Comparison of ENCODE assay signal across 1 cellular context in the genomic region with DNA sequence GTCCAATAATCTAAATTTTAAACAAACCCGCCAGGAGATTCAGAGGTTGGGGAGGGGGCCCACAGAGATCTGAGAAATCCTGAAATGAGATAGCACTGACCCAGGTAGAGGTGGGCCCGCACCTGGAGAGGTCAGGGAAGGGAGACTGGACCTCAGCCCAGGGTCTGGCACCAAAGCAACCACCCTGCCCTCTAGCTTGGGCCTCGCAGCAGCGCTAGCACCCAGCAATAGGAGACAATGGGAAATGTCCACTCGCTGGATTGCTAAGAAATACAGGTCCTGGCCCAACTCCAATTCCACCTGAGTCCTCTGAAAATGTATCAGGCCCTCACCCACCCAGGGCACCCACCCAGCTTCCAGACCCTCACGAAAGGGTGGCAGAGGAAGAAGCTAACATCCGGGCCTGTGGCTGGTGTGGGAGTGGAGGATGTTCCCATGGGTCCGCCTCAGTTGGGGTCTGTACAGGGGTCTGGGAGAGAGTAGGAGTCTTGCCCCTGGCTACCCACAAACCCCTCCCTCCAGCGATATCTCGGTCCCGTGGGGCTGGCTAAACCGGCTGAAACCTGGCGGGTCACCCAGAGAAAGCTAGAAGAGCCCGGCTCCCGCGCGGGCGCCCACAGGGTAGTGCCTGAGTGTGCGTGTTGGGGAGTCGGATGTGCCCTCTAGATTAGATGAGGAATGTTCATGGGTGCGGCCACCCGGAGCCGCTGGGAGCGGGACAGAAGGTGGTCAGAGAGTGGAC.
A peak's percentile ranks its signal among the peaks of the same experiment; 100 is the strongest.
TF ChIP-seq lines count a peak whose summit lies in the region.

No MANE protein-coding gene starts in this region.

TF ChIP-seq in HepG2, 621 proteins besides CTCF, POLR2A, EP300 and RAD21 (continued from another document and continues in another):
- TF ChIP-seq ZNF782 (CRISPR knock-in tag; IDR thresholded peaks at IDR 0.05; ENCODE audit: borderline replicate concordance): no peak
- TF ChIP-seq, protein P1, sequence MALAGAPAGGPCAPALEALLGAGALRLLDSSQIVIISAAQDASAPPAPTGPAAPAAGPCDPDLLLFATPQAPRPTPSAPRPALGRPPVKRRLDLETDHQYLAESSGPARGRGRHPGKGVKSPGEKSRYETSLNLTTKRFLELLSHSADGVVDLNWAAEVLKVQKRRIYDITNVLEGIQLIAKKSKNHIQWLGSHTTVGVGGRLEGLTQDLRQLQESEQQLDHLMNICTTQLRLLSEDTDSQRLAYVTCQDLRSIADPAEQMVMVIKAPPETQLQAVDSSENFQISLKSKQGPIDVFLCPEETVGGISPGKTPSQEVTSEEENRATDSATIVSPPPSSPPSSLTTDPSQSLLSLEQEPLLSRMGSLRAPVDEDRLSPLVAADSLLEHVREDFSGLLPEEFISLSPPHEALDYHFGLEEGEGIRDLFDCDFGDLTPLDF (CRISPR knock-in tag; IDR thresholded peaks at IDR 0.05): no peak
- TF ChIP-seq ZNF75D (CRISPR knock-in tag; IDR thresholded peaks at IDR 0.05; ENCODE audit: borderline replicate concordance): peak; percentile 79; the same call in 1 of the 2 replicates
- TF ChIP-seq ZNF563 (CRISPR knock-in tag; IDR thresholded peaks at IDR 0.05): no peak
- TF ChIP-seq DMAP1 (CRISPR knock-in tag; IDR thresholded peaks at IDR 0.05): no peak
- TF ChIP-seq ZNF761 (CRISPR knock-in tag; conservative IDR thresholded peaks at IDR 0.05): no peak
- TF ChIP-seq, protein P2, sequence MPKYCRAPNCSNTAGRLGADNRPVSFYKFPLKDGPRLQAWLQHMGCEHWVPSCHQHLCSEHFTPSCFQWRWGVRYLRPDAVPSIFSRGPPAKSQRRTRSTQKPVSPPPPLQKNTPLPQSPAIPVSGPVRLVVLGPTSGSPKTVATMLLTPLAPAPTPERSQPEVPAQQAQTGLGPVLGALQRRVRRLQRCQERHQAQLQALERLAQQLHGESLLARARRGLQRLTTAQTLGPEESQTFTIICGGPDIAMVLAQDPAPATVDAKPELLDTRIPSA (CRISPR knock-in tag; IDR thresholded peaks at IDR 0.05; ENCODE audit: borderline replicate concordance): no peak
- TF ChIP-seq, protein P3, sequence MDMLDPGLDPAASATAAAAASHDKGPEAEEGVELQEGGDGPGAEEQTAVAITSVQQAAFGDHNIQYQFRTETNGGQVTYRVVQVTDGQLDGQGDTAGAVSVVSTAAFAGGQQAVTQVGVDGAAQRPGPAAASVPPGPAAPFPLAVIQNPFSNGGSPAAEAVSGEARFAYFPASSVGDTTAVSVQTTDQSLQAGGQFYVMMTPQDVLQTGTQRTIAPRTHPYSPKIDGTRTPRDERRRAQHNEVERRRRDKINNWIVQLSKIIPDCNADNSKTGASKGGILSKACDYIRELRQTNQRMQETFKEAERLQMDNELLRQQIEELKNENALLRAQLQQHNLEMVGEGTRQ (IDR thresholded peaks at IDR 0.05; ENCODE audit: low read depth, low read length): no peak
- TF ChIP-seq, protein P3 (CRISPR knock-in tag; IDR thresholded peaks at IDR 0.05; ENCODE audit: borderline replicate concordance): no peak
- no peak for TF ChIP-seq ZNF589 (CRISPR knock-in tag; conservative IDR thresholded peaks at IDR 0.05)
- TF ChIP-seq YY1 (IDR thresholded peaks at IDR 0.05; ENCODE audit: insufficient read depth, insufficient replicate concordance, low read depth, low read length): no peak
- TF ChIP-seq GTF3A (CRISPR knock-in tag; conservative IDR thresholded peaks at IDR 0.05): no peak
- no peak for TF ChIP-seq FOSL2 (CRISPR knock-in tag; IDR thresholded peaks at IDR 0.05)
- TF ChIP-seq NR2F2 (IDR thresholded peaks at IDR 0.05; ENCODE audit: borderline replicate concordance, low read depth): peak; percentile 24; the same call in 1 of the 2 replicates
- TF ChIP-seq, protein P4, sequence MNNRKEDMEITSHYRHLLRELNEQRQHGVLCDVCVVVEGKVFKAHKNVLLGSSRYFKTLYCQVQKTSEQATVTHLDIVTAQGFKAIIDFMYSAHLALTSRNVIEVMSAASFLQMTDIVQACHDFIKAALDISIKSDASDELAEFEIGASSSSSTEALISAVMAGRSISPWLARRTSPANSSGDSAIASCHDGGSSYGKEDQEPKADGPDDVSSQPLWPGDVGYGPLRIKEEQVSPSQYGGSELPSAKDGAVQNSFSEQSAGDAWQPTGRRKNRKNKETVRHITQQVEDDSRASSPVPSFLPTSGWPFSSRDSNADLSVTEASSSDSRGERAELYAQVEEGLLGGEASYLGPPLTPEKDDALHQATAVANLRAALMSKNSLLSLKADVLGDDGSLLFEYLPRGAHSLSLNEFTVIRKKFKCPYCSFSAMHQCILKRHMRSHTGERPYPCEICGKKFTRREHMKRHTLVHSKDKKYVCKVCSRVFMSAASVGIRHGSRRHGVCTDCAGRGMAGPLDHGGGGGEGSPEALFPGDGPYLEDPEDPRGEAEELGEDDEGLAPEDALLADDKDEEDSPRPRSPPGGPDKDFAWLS (CRISPR knock-in tag; IDR thresholded peaks at IDR 0.05; ENCODE audit: borderline replicate concordance): no peak
- TF ChIP-seq ZNF20 (CRISPR knock-in tag; IDR thresholded peaks at IDR 0.05): no peak; the same call in 1 of the 2 replicates
- TF ChIP-seq POLR2AphosphoS5 (IDR thresholded peaks at IDR 0.05; ENCODE audit: low read depth, low read length): no peak
- no peak for TF ChIP-seq NCOA5 (CRISPR knock-in tag; IDR thresholded peaks at IDR 0.05)
- TF ChIP-seq, protein P5, sequence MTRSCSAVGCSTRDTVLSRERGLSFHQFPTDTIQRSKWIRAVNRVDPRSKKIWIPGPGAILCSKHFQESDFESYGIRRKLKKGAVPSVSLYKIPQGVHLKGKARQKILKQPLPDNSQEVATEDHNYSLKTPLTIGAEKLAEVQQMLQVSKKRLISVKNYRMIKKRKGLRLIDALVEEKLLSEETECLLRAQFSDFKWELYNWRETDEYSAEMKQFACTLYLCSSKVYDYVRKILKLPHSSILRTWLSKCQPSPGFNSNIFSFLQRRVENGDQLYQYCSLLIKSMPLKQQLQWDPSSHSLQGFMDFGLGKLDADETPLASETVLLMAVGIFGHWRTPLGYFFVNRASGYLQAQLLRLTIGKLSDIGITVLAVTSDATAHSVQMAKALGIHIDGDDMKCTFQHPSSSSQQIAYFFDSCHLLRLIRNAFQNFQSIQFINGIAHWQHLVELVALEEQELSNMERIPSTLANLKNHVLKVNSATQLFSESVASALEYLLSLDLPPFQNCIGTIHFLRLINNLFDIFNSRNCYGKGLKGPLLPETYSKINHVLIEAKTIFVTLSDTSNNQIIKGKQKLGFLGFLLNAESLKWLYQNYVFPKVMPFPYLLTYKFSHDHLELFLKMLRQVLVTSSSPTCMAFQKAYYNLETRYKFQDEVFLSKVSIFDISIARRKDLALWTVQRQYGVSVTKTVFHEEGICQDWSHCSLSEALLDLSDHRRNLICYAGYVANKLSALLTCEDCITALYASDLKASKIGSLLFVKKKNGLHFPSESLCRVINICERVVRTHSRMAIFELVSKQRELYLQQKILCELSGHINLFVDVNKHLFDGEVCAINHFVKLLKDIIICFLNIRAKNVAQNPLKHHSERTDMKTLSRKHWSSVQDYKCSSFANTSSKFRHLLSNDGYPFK (CRISPR knock-in tag; IDR thresholded peaks at IDR 0.05; ENCODE audit: borderline replicate concordance): no peak; the same call in 1 of the 2 replicates
- TF ChIP-seq ZFX (CRISPR knock-in tag; IDR thresholded peaks at IDR 0.05; ENCODE audit: low read depth): peak; percentile 54
- TF ChIP-seq RBM22 (optimal IDR thresholded peaks at IDR 0.05; ENCODE audit: low read length): peak; percentile 33
- TF ChIP-seq SALL1 (CRISPR knock-in tag; IDR thresholded peaks at IDR 0.05): no peak
- TF ChIP-seq ZSCAN9 (CRISPR knock-in tag; IDR thresholded peaks at IDR 0.05; ENCODE audit: borderline replicate concordance): no peak
- no peak for TF ChIP-seq POLR2AphosphoS2 (IDR thresholded peaks at IDR 0.05; ENCODE audit: low read depth, low read length)
- no peak for TF ChIP-seq MXD4 (CRISPR knock-in tag; IDR thresholded peaks at IDR 0.05)
- TF ChIP-seq, protein P6, sequence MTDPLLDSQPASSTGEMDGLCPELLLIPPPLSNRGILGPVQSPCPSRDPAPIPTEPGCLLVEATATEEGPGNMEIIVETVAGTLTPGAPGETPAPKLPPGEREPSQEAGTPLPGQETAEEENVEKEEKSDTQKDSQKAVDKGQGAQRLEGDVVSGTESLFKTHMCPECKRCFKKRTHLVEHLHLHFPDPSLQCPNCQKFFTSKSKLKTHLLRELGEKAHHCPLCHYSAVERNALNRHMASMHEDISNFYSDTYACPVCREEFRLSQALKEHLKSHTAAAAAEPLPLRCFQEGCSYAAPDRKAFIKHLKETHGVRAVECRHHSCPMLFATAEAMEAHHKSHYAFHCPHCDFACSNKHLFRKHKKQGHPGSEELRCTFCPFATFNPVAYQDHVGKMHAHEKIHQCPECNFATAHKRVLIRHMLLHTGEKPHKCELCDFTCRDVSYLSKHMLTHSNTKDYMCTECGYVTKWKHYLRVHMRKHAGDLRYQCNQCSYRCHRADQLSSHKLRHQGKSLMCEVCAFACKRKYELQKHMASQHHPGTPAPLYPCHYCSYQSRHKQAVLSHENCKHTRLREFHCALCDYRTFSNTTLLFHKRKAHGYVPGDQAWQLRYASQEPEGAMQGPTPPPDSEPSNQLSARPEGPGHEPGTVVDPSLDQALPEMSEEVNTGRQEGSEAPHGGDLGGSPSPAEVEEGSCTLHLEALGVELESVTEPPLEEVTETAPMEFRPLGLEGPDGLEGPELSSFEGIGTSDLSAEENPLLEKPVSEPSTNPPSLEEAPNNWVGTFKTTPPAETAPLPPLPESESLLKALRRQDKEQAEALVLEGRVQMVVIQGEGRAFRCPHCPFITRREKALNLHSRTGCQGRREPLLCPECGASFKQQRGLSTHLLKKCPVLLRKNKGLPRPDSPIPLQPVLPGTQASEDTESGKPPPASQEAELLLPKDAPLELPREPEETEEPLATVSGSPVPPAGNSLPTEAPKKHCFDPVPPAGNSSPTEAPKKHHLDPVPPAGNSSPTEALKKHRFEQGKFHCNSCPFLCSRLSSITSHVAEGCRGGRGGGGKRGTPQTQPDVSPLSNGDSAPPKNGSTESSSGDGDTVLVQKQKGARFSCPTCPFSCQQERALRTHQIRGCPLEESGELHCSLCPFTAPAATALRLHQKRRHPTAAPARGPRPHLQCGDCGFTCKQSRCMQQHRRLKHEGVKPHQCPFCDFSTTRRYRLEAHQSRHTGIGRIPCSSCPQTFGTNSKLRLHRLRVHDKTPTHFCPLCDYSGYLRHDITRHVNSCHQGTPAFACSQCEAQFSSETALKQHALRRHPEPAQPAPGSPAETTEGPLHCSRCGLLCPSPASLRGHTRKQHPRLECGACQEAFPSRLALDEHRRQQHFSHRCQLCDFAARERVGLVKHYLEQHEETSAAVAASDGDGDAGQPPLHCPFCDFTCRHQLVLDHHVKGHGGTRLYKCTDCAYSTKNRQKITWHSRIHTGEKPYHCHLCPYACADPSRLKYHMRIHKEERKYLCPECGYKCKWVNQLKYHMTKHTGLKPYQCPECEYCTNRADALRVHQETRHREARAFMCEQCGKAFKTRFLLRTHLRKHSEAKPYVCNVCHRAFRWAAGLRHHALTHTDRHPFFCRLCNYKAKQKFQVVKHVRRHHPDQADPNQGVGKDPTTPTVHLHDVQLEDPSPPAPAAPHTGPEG (CRISPR knock-in tag; IDR thresholded peaks at IDR 0.05): peak; percentile 60; the same call in 1 of the 2 replicates
- peak; percentile 0; the same call in 1 of the 2 replicates for TF ChIP-seq ZNF670 (CRISPR knock-in tag; IDR thresholded peaks at IDR 0.05; ENCODE audit: borderline replicate concordance)
- TF ChIP-seq HCFC1 (IDR thresholded peaks at IDR 0.05; ENCODE audit: low read depth, low read length): no peak
- no peak for TF ChIP-seq CBX1 (IDR thresholded peaks at IDR 0.05; ENCODE audit: low read depth)
- TF ChIP-seq, protein P7, sequence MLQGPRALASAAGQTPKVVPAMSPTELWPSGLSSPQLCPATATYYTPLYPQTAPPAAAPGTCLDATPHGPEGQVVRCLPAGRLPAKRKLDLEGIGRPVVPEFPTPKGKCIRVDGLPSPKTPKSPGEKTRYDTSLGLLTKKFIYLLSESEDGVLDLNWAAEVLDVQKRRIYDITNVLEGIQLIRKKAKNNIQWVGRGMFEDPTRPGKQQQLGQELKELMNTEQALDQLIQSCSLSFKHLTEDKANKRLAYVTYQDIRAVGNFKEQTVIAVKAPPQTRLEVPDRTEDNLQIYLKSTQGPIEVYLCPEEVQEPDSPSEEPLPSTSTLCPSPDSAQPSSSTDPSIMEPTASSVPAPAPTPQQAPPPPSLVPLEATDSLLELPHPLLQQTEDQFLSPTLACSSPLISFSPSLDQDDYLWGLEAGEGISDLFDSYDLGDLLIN (CRISPR knock-in tag; IDR thresholded peaks at IDR 0.05; ENCODE audit: borderline replicate concordance): no peak
- TF ChIP-seq ZNF7 (CRISPR knock-in tag; IDR thresholded peaks at IDR 0.05): no peak
- TF ChIP-seq, protein P8, sequence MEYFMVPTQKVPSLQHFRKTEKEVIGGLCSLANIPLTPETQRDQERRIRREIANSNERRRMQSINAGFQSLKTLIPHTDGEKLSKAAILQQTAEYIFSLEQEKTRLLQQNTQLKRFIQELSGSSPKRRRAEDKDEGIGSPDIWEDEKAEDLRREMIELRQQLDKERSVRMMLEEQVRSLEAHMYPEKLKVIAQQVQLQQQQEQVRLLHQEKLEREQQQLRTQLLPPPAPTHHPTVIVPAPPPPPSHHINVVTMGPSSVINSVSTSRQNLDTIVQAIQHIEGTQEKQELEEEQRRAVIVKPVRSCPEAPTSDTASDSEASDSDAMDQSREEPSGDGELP (IDR thresholded peaks at IDR 0.05; ENCODE audit: borderline replicate concordance, low read depth): no peak
- TF ChIP-seq, protein P9, sequence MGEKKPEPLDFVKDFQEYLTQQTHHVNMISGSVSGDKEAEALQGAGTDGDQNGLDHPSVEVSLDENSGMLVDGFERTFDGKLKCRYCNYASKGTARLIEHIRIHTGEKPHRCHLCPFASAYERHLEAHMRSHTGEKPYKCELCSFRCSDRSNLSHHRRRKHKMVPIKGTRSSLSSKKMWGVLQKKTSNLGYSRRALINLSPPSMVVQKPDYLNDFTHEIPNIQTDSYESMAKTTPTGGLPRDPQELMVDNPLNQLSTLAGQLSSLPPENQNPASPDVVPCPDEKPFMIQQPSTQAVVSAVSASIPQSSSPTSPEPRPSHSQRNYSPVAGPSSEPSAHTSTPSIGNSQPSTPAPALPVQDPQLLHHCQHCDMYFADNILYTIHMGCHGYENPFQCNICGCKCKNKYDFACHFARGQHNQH (CRISPR knock-in tag; IDR thresholded peaks at IDR 0.05): no peak
- TF ChIP-seq CREB1 (IDR thresholded peaks at IDR 0.05): no peak
- no peak for TF ChIP-seq CREB1 (CRISPR knock-in tag; IDR thresholded peaks at IDR 0.05)
- TF ChIP-seq ZSCAN12 (CRISPR knock-in tag; IDR thresholded peaks at IDR 0.05): peak; percentile 37; the same call in 1 of the 2 replicates
- 0 out of 2 replicates have a peak, but pooled peaks have one; percentile 19 for TF ChIP-seq ZFP82 (CRISPR knock-in tag; IDR thresholded peaks at IDR 0.05; ENCODE audit: borderline replicate concordance)
- no peak for TF ChIP-seq KDM5A (IDR thresholded peaks at IDR 0.05; ENCODE audit: borderline replicate concordance, low read length)
- no peak for TF ChIP-seq HOXA9 (CRISPR knock-in tag; IDR thresholded peaks at IDR 0.05; ENCODE audit: borderline replicate concordance)
- TF ChIP-seq KLF16 (CRISPR knock-in tag; IDR thresholded peaks at IDR 0.05): no peak
